Comparison of ENCODE assay signal across 13 cellular contexts in genomic region chrX:79182616-79183015, GRCh38. TPM values are rescaled to one million over a fixed set of nuclear protein-coding genes. Genes with fewer than 3 reads are reported as not detected.
DNase-seq lines count a peak whose midpoint lies in the region; ATAC-seq and TF ChIP-seq lines count a peak whose summit lies in the region.
"Had no signal": no experiment of that assay in that cellular context is flagged by ENCODE, and none has a peak within 500 bp of the region (broad histone marks: within the 10 kb centered on the region; RNA-seq: fewer than 3 reads in every experiment).

No MANE protein-coding gene starts in this region.

- CTCF ChIA-PET in naive thymus-derived CD4-positive, alpha-beta T cell (lab: Charles Lee) = no interaction called here

- peak overlapping the region; percentile 9 to 91 (median 79) for H3K27ac Mint-ChIP-seq in naive thymus-derived CD4-positive, alpha-beta T cell

- peak overlapping the region in 6 of 10 donors; percentile 10 to 57 (median 34) for H3K4me3 Mint-ChIP-seq in naive thymus-derived CD4-positive, alpha-beta T cell

- TF ChIP-seq EP300 in upper lobe of left lung (IDR thresholded peaks at IDR 0.05) = no peak

- H3K9me3 Mint-ChIP-seq in naive thymus-derived CD4-positive, alpha-beta T cell = peaks cover 0 to 9% (median 0%) of the 10 kb centered on the region in 11 donors

- no peaks in the 10 kb centered on the region for H3K27me3 Mint-ChIP-seq in naive thymus-derived CD4-positive, alpha-beta T cell

- H3K4me3 ChIP-seq in naive thymus-derived CD4-positive, alpha-beta T cell (ENCODE audit: low read length) = no peak overlapping the region
- H3K4me3 ChIP-seq in upper lobe of left lung (no peak overlapping the region), colonic mucosa (no peak overlapping the region)
- H3K4me3 ChIP-seq: SJSA1 had no signal

- TF ChIP-seq CTCF in upper lobe of left lung (IDR thresholded peaks at IDR 0.05) (no peak), colonic mucosa (IDR thresholded peaks at IDR 0.05) (no peak)

- POLR2A ChIA-PET in naive thymus-derived CD4-positive, alpha-beta T cell (lab: Charles Lee) = interaction anchor here (0.8 to 2.5 kb wide), 4 partner anchors 17 to 76 kb away, joined by 3 to 8 read pairs (median 4); no protein-coding TSS in a partner anchor

- intact Hi-C loops in naive thymus-derived CD4-positive, alpha-beta T cell (cut with micrococcal nuclease) = loop anchor here (1.0 to 2.0 kb wide), 3 partner anchors 9 to 16 kb away; no protein-coding TSS in a partner anchor
- intact Hi-C loops in colonic mucosa (cut with DNase I) = no loop called here

- no peaks in the 10 kb centered on the region for H3K9me3 ChIP-seq in naive thymus-derived CD4-positive, alpha-beta T cell (ENCODE audit: control insufficient read depth in 2 of 3, low read length in 3 of 3)
- H3K9me3 ChIP-seq in upper lobe of left lung (no peaks in the 10 kb centered on the region), colonic mucosa (no peaks in the 10 kb centered on the region)
- H3K9me3 ChIP-seq: SJSA1 had no signal

- peaks cover 0 to 26% (median 7%) of the 10 kb centered on the region in 5 donors for H3K36me3 Mint-ChIP-seq in naive thymus-derived CD4-positive, alpha-beta T cell

- peaks cover 12 to 71% (median 61%) of the 10 kb centered on the region in 7 donors for H3K4me1 Mint-ChIP-seq in naive thymus-derived CD4-positive, alpha-beta T cell

- no peaks in the 10 kb centered on the region for H3K27me3 ChIP-seq in naive thymus-derived CD4-positive, alpha-beta T cell (ENCODE audit: control insufficient read depth in 2 of 2, insufficient read depth in 2 of 2, low read length in 2 of 2)
- H3K27me3 ChIP-seq in upper lobe of left lung (no peaks in the 10 kb centered on the region), colonic mucosa (no peaks in the 10 kb centered on the region)
- H3K27me3 ChIP-seq: SJSA1 had no signal

- TF ChIP-seq POLR2A in upper lobe of left lung (IDR thresholded peaks at IDR 0.05) = no peak

- DNase-seq in DMS53 (lab: John Stamatoyannopoulos, UW) = peak; percentile 5
- no peak for DNase-seq in DMS53 treated with DMSO at 0.1 percent for 48 hours (lab: John Stamatoyannopoulos, UW; ENCODE audit: unreplicated experiment)
- no peak for DNase-seq in naive thymus-derived CD4-positive, alpha-beta T cell
- no peak for DNase-seq in upper lobe of left lung
- no peak for DNase-seq in colonic mucosa
- no peak for DNase-seq in putamen (ENCODE audit: low spot score)
- DNase-seq: activated effector memory CD4-positive, alpha-beta T cell treated with anti-CD3 and anti-CD28 coated beads, Interleukin-2, amount 50 U/mL, for 16 hours; stimulated activated CD4-positive, alpha-beta T cell treated with anti-CD3 and anti-CD28 coated beads, Interleukin-4, amount 100 ng/mL, for 1 hour had no signal

- H3K4me1 ChIP-seq in naive thymus-derived CD4-positive, alpha-beta T cell (ENCODE audit: control insufficient read depth in 2 of 2, insufficient read depth in 2 of 2, low read length in 2 of 2) = peaks cover 34 to 36% of the 10 kb centered on the region in 2 donors
- H3K4me1 ChIP-seq in upper lobe of left lung (no peaks in the 10 kb centered on the region), colonic mucosa (no peaks in the 10 kb centered on the region)
- H3K4me1 ChIP-seq: SJSA1 had no signal

- H3K36me3 ChIP-seq in naive thymus-derived CD4-positive, alpha-beta T cell (ENCODE audit: control insufficient read depth in 2 of 3, insufficient read depth in 3 of 3, low read length in 3 of 3) = no peaks in the 10 kb centered on the region
- H3K36me3 ChIP-seq in upper lobe of left lung (no peaks in the 10 kb centered on the region), colonic mucosa (no peaks in the 10 kb centered on the region)
- H3K36me3 ChIP-seq: SJSA1 had no signal

- ATAC-seq in GM21529 (IDR thresholded peaks at IDR 0.05; ENCODE audit: unreplicated experiment) (peak; percentile 93), HG03378 (IDR thresholded peaks at IDR 0.05; ENCODE audit: unreplicated experiment) (peak; percentile 94), upper lobe of left lung (ENCODE audit: low FRiP score in 2 of 2) (no peak)
- no peak for ATAC-seq in naive thymus-derived CD4-positive, alpha-beta T cell

- H3K9ac ChIP-seq in colonic mucosa (ENCODE audit: low read depth in 2 of 2, low read length in 2 of 2) = no peak overlapping the region

- H3K27ac ChIP-seq in naive thymus-derived CD4-positive, alpha-beta T cell (ENCODE audit: low read depth, low read length) = peak overlapping the region; percentile 10
- H3K27ac ChIP-seq in upper lobe of left lung (no peak overlapping the region), colonic mucosa (no peak overlapping the region)
- H3K27ac ChIP-seq: 22Rv1, SJSA1 had no signal

RNA-seq across cellular contexts. Expression of gene GPR174, which starts 38.1 kb away (rescaled TPM):
- total RNA-seq in naive thymus-derived CD4-positive, alpha-beta T cell = 10 to 100 TPM; 34.5 to 77.7 (median 39.9) TPM
- polyA plus RNA-seq in naive thymus-derived CD4-positive, alpha-beta T cell = 1 to 10 TPM; 6.6 to 8.5 TPM
- total RNA-seq in upper lobe of left lung = 1 to 10 TPM in 4 of 6 donors, under 1 TPM in 2; 0.72 to 3.4 (median 1.3) TPM
- total RNA-seq in colonic mucosa = under 1 TPM; 0.35 to 0.61 TPM
- total RNA-seq: fibroblast of lung, SJSA1 had no signal
- polyA plus RNA-seq: fibroblast of lung had no signal

Comparison
In these comparisons a context has a peak if more than half of its experiments do, and no peak if none do; other contexts are left out.
1. ATAC-seq: peak in GM21529 (single experiment) and HG03378 (single experiment); none in naive thymus-derived CD4-positive, alpha-beta T cell (single experiment) and upper lobe of left lung (0 of 2).
2. RNA of gene GPR174, which starts 38.1 kb away (total RNA-seq): 34.5 to 77.7 TPM in naive thymus-derived CD4-positive, alpha-beta T cell; 0.72 to 3.4 TPM in upper lobe of left lung and 0.35 to 0.61 TPM in colonic mucosa; every median in the first group is over 4 times any median in the second.